16 cellular contexts compared by ENCODE assay signal in the genomic region with DNA sequence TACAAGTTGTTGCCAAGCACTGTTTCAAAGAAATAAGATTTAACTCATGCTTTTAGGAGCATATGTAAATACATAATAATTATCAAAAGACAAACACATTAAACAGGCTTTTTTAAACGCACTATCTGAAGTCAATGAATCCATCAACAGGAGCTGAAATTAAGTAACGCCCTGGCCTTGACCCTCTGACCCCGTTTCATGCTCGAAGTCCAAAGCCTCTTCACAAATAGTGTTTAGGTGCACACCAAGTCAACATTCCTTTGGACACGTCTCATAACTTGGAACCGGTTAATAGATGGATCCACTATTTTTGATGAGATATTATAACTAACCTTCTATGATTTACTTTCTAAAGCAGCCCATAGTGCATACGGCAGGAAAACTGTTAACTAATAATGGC.
DNase-seq lines count a peak whose midpoint lies in the region; ATAC-seq and TF ChIP-seq lines count a peak whose summit lies in the region.
"Had no signal": no experiment of that assay in that cellular context is flagged by ENCODE, and none has a peak within 500 bp of the region (broad histone marks: within the 10 kb centered on the region; RNA-seq: fewer than 3 reads in every experiment).

No MANE protein-coding gene starts in this region.

- intact Hi-C loops in left ventricle myocardium superior (cut with micrococcal nuclease) (no loop called here), left cardiac atrium (cut with DNase I) (no loop called here), dorsolateral prefrontal cortex (cut with DNase I) (no loop called here), prostate gland (cut with DNase I) (no loop called here)

- ATAC-seq in left ventricle myocardium superior (peak; percentile 28), left cardiac atrium (no peak), HG02610 (IDR thresholded peaks at IDR 0.05; ENCODE audit: unreplicated experiment) (no peak)

- H3K27ac ChIP-seq in dorsolateral prefrontal cortex (peak overlapping the region; percentile 5 to 92 (median 80)), liver (ENCODE audit: low read depth in 1 of 2, low read length in 2 of 2) (no peak overlapping the region), prostate gland (no peak overlapping the region)
- H3K27ac ChIP-seq: C4-2B, HL-60 had no signal

- WGBS in liver: 48% methylated on average over 7 of the region's 7 CpGs
- 48% methylated on average over 7 of the region's 7 CpGs for WGBS in prostate gland

- no peak for TF ChIP-seq RAD21 in liver (IDR thresholded peaks at IDR 0.05)

- H3K27me3 ChIP-seq in dorsolateral prefrontal cortex (no peaks in the 10 kb centered on the region), liver (ENCODE audit: control insufficient read depth in 4 of 4, insufficient read depth in 4 of 4, low read length in 3 of 4) (no peaks in the 10 kb centered on the region), prostate gland (replicated peaks; ENCODE audit: insufficient read depth) (no peaks in the 10 kb centered on the region)
- H3K27me3 ChIP-seq: BE2C had no signal

- H3K4me3 ChIP-seq in dorsolateral prefrontal cortex (no peak overlapping the region), liver (ENCODE audit: low read depth in 1 of 3, low read length in 3 of 3) (no peak overlapping the region), prostate gland (no peak overlapping the region)

- peaks cover 0 to 5% (median under 1%) of the 10 kb centered on the region in 4 donors for H3K36me3 ChIP-seq in liver (ENCODE audit: control insufficient read depth in 4 of 4, insufficient read depth in 3 of 4, low read depth in 1 of 4, low read length in 3 of 4)
- H3K36me3 ChIP-seq in prostate gland: no peaks in the 10 kb centered on the region

- no peak overlapping the region for H3K9ac ChIP-seq in liver (ENCODE audit: low read depth in 1 of 2, low read length in 2 of 2)

- TF ChIP-seq CTCF in dorsolateral prefrontal cortex (IDR thresholded peaks at IDR 0.05 in 54 of 56, conservative IDR thresholded peaks at IDR 0.05 in 2 of 56; ENCODE audit: low read depth in 1 of 56, partially characterized antibody in 56 of 56) (no peak), liver (IDR thresholded peaks at IDR 0.05; ENCODE audit: low read depth, low read length, missing input control) (no peak), prostate gland (IDR thresholded peaks at IDR 0.05) (no peak)

- no peak for TF ChIP-seq POLR2A in prostate gland (IDR thresholded peaks at IDR 0.05)

- DNase-seq in left ventricle myocardium superior (no peak), left cardiac atrium (no peak), dorsolateral prefrontal cortex (no peak), prostate gland (ENCODE audit: low spot score) (no peak), AG08395 (ENCODE audit: low spot score) (no peak)
- no peak for DNase-seq in central memory CD4-positive, alpha-beta T cell
- DNase-seq: BE2C; CD4-positive, alpha-beta memory T cell; DND-41; GDM1; GOT3; H9 had no signal

- H3K4me1 ChIP-seq in liver (ENCODE audit: control insufficient read depth in 4 of 4, insufficient read depth in 4 of 4, low read length in 3 of 4) (peaks cover 0 to 4% (median 0%) of the 10 kb centered on the region in 4 donors), prostate gland (replicated peaks) (no peaks in the 10 kb centered on the region)

- H3K9me3 ChIP-seq in liver (ENCODE audit: control insufficient read depth in 4 of 4, low read length in 3 of 4): no peaks in the 10 kb centered on the region
- H3K9me3 ChIP-seq in prostate gland: no peaks in the 10 kb centered on the region
- H3K9me3 ChIP-seq: BE2C had no signal

TF ChIP-seq in liver, 16 proteins besides CTCF, POLR2A, EP300 and RAD21:
- TF ChIP-seq JUND (IDR thresholded peaks at IDR 0.05): no peak
- no peak for TF ChIP-seq EGR1 (IDR thresholded peaks at IDR 0.05; ENCODE audit: low read depth in 2 of 2)
- TF ChIP-seq, protein P1, sequence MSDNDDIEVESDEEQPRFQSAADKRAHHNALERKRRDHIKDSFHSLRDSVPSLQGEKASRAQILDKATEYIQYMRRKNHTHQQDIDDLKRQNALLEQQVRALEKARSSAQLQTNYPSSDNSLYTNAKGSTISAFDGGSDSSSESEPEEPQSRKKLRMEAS (IDR thresholded peaks at IDR 0.05): no peak
- TF ChIP-seq TAF1 (conservative IDR thresholded peaks at IDR 0.05): no peak
- TF ChIP-seq HNF4A (conservative IDR thresholded peaks at IDR 0.05): peak; percentile 43 to 76
- TF ChIP-seq YY1 (IDR thresholded peaks at IDR 0.05): no peak
- peak; percentile 16 to 32 for TF ChIP-seq RXRA (IDR thresholded peaks at IDR 0.05)
- no peak for TF ChIP-seq SP1 (IDR thresholded peaks at IDR 0.05)
- TF ChIP-seq GABPA (IDR thresholded peaks at IDR 0.05 in 1 of 2, conservative IDR thresholded peaks at IDR 0.05 in 1 of 2): no peak
- peak; percentile 10 for TF ChIP-seq HNF4G (IDR thresholded peaks at IDR 0.05)
- no peak for TF ChIP-seq FOXA2 (IDR thresholded peaks at IDR 0.05)
- TF ChIP-seq, protein P2, sequence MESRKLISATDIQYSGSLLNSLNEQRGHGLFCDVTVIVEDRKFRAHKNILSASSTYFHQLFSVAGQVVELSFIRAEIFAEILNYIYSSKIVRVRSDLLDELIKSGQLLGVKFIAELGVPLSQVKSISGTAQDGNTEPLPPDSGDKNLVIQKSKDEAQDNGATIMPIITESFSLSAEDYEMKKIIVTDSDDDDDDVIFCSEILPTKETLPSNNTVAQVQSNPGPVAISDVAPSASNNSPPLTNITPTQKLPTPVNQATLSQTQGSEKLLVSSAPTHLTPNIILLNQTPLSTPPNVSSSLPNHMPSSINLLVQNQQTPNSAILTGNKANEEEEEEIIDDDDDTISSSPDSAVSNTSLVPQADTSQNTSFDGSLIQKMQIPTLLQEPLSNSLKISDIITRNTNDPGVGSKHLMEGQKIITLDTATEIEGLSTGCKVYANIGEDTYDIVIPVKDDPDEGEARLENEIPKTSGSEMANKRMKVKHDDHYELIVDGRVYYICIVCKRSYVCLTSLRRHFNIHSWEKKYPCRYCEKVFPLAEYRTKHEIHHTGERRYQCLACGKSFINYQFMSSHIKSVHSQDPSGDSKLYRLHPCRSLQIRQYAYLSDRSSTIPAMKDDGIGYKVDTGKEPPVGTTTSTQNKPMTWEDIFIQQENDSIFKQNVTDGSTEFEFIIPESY (IDR thresholded peaks at IDR 0.05): no peak
- TF ChIP-seq FOXA1 (IDR thresholded peaks at IDR 0.05): no peak
- peak; percentile 46 for TF ChIP-seq NR2F2 (IDR thresholded peaks at IDR 0.05)
- TF ChIP-seq, protein P3, sequence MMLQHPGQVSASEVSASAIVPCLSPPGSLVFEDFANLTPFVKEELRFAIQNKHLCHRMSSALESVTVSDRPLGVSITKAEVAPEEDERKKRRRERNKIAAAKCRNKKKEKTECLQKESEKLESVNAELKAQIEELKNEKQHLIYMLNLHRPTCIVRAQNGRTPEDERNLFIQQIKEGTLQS (IDR thresholded peaks at IDR 0.05): no peak
- TF ChIP-seq, protein P4, sequence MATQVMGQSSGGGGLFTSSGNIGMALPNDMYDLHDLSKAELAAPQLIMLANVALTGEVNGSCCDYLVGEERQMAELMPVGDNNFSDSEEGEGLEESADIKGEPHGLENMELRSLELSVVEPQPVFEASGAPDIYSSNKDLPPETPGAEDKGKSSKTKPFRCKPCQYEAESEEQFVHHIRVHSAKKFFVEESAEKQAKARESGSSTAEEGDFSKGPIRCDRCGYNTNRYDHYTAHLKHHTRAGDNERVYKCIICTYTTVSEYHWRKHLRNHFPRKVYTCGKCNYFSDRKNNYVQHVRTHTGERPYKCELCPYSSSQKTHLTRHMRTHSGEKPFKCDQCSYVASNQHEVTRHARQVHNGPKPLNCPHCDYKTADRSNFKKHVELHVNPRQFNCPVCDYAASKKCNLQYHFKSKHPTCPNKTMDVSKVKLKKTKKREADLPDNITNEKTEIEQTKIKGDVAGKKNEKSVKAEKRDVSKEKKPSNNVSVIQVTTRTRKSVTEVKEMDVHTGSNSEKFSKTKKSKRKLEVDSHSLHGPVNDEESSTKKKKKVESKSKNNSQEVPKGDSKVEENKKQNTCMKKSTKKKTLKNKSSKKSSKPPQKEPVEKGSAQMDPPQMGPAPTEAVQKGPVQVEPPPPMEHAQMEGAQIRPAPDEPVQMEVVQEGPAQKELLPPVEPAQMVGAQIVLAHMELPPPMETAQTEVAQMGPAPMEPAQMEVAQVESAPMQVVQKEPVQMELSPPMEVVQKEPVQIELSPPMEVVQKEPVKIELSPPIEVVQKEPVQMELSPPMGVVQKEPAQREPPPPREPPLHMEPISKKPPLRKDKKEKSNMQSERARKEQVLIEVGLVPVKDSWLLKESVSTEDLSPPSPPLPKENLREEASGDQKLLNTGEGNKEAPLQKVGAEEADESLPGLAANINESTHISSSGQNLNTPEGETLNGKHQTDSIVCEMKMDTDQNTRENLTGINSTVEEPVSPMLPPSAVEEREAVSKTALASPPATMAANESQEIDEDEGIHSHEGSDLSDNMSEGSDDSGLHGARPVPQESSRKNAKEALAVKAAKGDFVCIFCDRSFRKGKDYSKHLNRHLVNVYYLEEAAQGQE (IDR thresholded peaks at IDR 0.05): no peak
TF ChIP-seq in liver: peak in this region for 4.

Comparison
In these comparisons a context has a peak if more than half of its experiments do, and no peak if none do; other contexts are left out.
1. H3K27ac ChIP-seq: peak in dorsolateral prefrontal cortex (59 of 59); none in liver (0 of 2) and prostate gland (0 of 2).